In the genomic region with DNA sequence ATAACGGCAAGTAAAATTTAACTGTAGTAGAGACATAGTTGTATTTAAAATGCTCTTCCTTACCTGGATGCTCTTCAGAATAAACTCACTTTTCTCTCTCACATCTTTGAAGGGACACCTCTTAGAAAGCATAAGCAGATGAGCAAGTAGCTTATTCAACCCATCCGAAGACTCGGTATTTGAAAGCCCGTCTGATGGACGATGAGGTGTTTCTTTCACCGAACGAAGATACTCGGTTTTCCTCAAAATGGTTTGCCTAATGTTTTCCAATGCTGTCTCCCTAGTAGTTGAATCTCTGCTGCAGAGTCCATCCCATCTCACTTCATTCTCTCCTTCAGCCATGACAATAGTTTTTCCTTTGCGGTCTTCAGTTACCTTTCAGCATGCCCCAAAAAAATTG, we compare ENCODE assay signal across 8 cellular contexts. TPM values are rescaled to one million over a fixed set of nuclear protein-coding genes. Genes with fewer than 3 reads are reported as not detected.
DNase-seq lines count a peak whose midpoint lies in the region; ATAC-seq, FAIRE-seq and TF ChIP-seq lines count a peak whose summit lies in the region.

No MANE protein-coding gene starts in this region.

- peaks cover 3% of the 10 kb centered on the region for H3K27me3 Mint-ChIP-seq in neural progenitor cell (ENCODE audit: insufficient read depth, low read depth)

- no peak overlapping the region for H3K27ac Mint-ChIP-seq in neural progenitor cell

- TF ChIP-seq CTCF in epithelial cell of esophagus (IDR thresholded peaks at IDR 0.05; ENCODE audit: insufficient read depth, low read depth, low read length, missing control alignments) (no peak), neural progenitor cell (IDR thresholded peaks at IDR 0.05) (no peak)

- H3K36me3 ChIP-seq in neural progenitor cell = no peaks in the 10 kb centered on the region

- DNase-seq in NCI-H1105 treated with DMSO at 0.1 percent for 48 hours (lab: John Stamatoyannopoulos, UW) = peak; percentile 25
- no peak for DNase-seq in NCI-H1105 (lab: John Stamatoyannopoulos, UW)
- DNase-seq in RPMI7951 (ENCODE audit: low read depth) = peak; percentile 15
- peak; percentile 35 for DNase-seq in epithelial cell of esophagus (ENCODE audit: low read depth)
- DNase-seq in neural progenitor cell (ENCODE audit: low spot score) = peak; percentile 9
- DNase-seq in mucosa of gallbladder (ENCODE audit: low spot score) = no peak
- DNase-seq in urothelium cell line (ENCODE audit: low spot score) = no peak

- H2AFZ ChIP-seq in neural progenitor cell (replicated peaks) = peak overlapping the region; percentile 78

- H3K4me1 Mint-ChIP-seq in neural progenitor cell = peaks cover 43% of the 10 kb centered on the region

- peaks cover 48% of the 10 kb centered on the region for H3K79me2 ChIP-seq in neural progenitor cell (ENCODE audit: low read depth)

- peak overlapping the region; percentile 88 for H3K4me3 Mint-ChIP-seq in neural progenitor cell

- peaks cover 29% of the 10 kb centered on the region for H3F3A ChIP-seq in neural progenitor cell (ENCODE audit: low read depth)

- no peak for ATAC-seq in GM19463 (IDR thresholded peaks at IDR 0.05; ENCODE audit: unreplicated experiment)

- H3K4me3 ChIP-seq in epithelial cell of esophagus (ENCODE audit: low read length) (peak overlapping the region; percentile 93), neural progenitor cell (peak overlapping the region; percentile 84)

- peak overlapping the region; percentile 2 for H3K9ac ChIP-seq in neural progenitor cell

- peaks cover 2% of the 10 kb centered on the region for H3K36me3 Mint-ChIP-seq in neural progenitor cell

- H3K9me3 Mint-ChIP-seq in neural progenitor cell = no peaks in the 10 kb centered on the region

- peak overlapping the region; percentile 78 for H3K4me2 ChIP-seq in neural progenitor cell

- peaks cover 35% of the 10 kb centered on the region for H3K4me1 ChIP-seq in neural progenitor cell

- H3K9me3 ChIP-seq in neural progenitor cell (ENCODE audit: low read depth) = no peaks in the 10 kb centered on the region

- H4K20me1 ChIP-seq in neural progenitor cell (ENCODE audit: low read depth) = peaks cover 14% of the 10 kb centered on the region

- no peak overlapping the region for H3K27ac ChIP-seq in neural progenitor cell

- H3K27me3 ChIP-seq in neural progenitor cell = no peaks in the 10 kb centered on the region

- no peak for FAIRE-seq in urothelium cell line (lab: Jason Lieb, UNC)

RNA-seq across cellular contexts. Expression of a gene that starts 0.9 kb away (rescaled TPM):
- total RNA-seq in RPMI7951 (2014; rRNA removed; shearing (Covaris generic)) = 9.1 and 9.9 TPM in 2 replicates
- total RNA-seq in neural progenitor cell (ENCODE audit: low replicate concordance) (31.4 and 40.8 TPM in 2 replicates), mucosa of gallbladder (33.1 TPM)

RNA-seq across cellular contexts. Expression of a gene that starts 1.6 kb away (rescaled TPM):
- total RNA-seq in RPMI7951 (2014; rRNA removed; shearing (Covaris generic)) = 43.8 and 77.3 TPM in 2 replicates
- total RNA-seq in neural progenitor cell (ENCODE audit: low replicate concordance) = 34.6 and 68.0 TPM in 2 replicates
- 11.5 TPM for total RNA-seq in mucosa of gallbladder

Comparison
In these comparisons a context has a peak if more than half of its experiments do, and no peak if none do; other contexts are left out.
1. DNase-seq: peak in NCI-H1105 treated with DMSO at 0.1 percent for 48 hours (single experiment), RPMI7951 (single experiment), epithelial cell of esophagus (single experiment) and neural progenitor cell (single experiment); none in NCI-H1105 (single experiment), mucosa of gallbladder (single experiment) and urothelium cell line (single experiment).